ENCODE assay signal across 15 cellular contexts in the genomic region with DNA sequence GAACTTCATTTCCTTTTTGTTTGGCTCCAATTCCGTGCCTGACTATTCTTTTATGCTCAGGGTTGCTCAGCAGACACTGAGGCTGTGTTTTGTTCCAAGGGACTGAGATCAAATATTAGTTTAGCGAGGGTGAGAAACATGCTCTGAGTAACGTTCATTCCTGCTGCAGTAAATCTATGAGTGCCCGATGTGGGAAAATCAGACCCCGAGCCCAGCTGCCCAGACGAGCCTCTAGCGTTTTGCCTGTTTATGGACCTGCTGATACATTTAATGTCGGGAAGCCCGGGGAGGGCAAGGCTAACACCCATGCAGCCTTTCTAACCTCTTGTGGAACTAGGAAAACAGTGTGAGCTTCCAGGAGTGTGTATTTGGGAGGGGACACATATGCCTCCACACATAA.
DNase-seq lines count a peak whose midpoint lies in the region; ATAC-seq and TF ChIP-seq lines count a peak whose summit lies in the region.
"Had no signal": no experiment of that assay in that cellular context is flagged by ENCODE, and none has a peak within 500 bp of the region (broad histone marks: within the 10 kb centered on the region; RNA-seq: fewer than 3 reads in every experiment).

No MANE protein-coding gene starts in this region.

- no peaks in the 10 kb centered on the region for H3K27me3 ChIP-seq in right atrium auricular region
- H3K27me3 ChIP-seq: Peyer's patch had no signal

- no peaks in the 10 kb centered on the region for H3K9me3 ChIP-seq in ES-I3 (ENCODE audit: control insufficient read depth, insufficient read depth, low read length)
- no peaks in the 10 kb centered on the region for H3K9me3 ChIP-seq in right atrium auricular region
- H3K9me3 ChIP-seq: Peyer's patch had no signal

- CTCF ChIA-PET in WTC11 (lab: Charles Lee), result interaction anchor here (0.9 to 2.2 kb wide), 10 partner anchors 8 to 1116 kb away, joined by 3 to 10 read pairs (median 4); a partner anchor contains a TSS

- intact Hi-C loops in sciatic nerve (cut with DNase I), result no loop called here

- no peaks in the 10 kb centered on the region for H3K36me3 Mint-ChIP-seq in WTC11
- no peaks in the 10 kb centered on the region for H3K36me3 Mint-ChIP-seq in osteocyte (ENCODE audit: unreplicated experiment)
- H3K36me3 Mint-ChIP-seq: activated naive CD4-positive, alpha-beta T cell treated with anti-CD3 and anti-CD28 coated beads, Interleukin-2, amount 10 ng/mL, durations not matched to agents 7 days and 5 days had no signal

- peak overlapping the region; percentile 31 for H3K4me3 Mint-ChIP-seq in WTC11
- H3K4me3 Mint-ChIP-seq in osteocyte (ENCODE audit: unreplicated experiment), result no peak overlapping the region
- H3K4me3 Mint-ChIP-seq: activated CD4-positive, alpha-beta T cell treated with anti-CD3 and anti-CD28 coated beads, Interleukin-2, amount 10 ng/mL, durations not matched to agents 7 days and 5 days; activated naive CD4-positive, alpha-beta T cell treated with anti-CD3 and anti-CD28 coated beads, Interleukin-2, amount 10 ng/mL, durations not matched to agents 7 days and 5 days; T-helper 1 cell treated with Interleukin-12 subunit alpha and Interleukin-12 subunit beta and Interleukin-4 antibody, amounts not matched to agents 30 μg/mL and 1 μg/mL, for 36 hours had no signal

- peak overlapping the region; percentile 45 to 65 for H3K27ac ChIP-seq in right atrium auricular region
- H3K27ac ChIP-seq: KMS-11 had no signal

- H3K27ac Mint-ChIP-seq in WTC11 (no peak overlapping the region), osteocyte (ENCODE audit: unreplicated experiment) (no peak overlapping the region)
- H3K27ac Mint-ChIP-seq: activated CD4-positive, alpha-beta T cell treated with anti-CD3 and anti-CD28 coated beads, Interleukin-2, amount 10 ng/mL, durations not matched to agents 7 days and 5 days; activated naive CD4-positive, alpha-beta T cell treated with anti-CD3 and anti-CD28 coated beads, Interleukin-2, amount 10 ng/mL, durations not matched to agents 7 days and 5 days; T-helper 1 cell treated with Interleukin-12 subunit alpha and Interleukin-12 subunit beta and Interleukin-4 antibody, amounts not matched to agents 30 μg/mL and 1 μg/mL, for 36 hours had no signal

- POLR2A ChIA-PET in WTC11 (lab: Charles Lee), result no interaction called here

- peaks cover 11% of the 10 kb centered on the region for H3K4me1 Mint-ChIP-seq in WTC11
- H3K4me1 Mint-ChIP-seq in osteocyte (ENCODE audit: unreplicated experiment), result peaks cover 16% of the 10 kb centered on the region
- H3K4me1 Mint-ChIP-seq: activated naive CD4-positive, alpha-beta T cell treated with anti-CD3 and anti-CD28 coated beads, Interleukin-2, amount 10 ng/mL, durations not matched to agents 7 days and 5 days had no signal

- H3K36me3 ChIP-seq in ES-I3 (ENCODE audit: insufficient read depth, low read length) (no peaks in the 10 kb centered on the region), right atrium auricular region (no peaks in the 10 kb centered on the region)
- H3K36me3 ChIP-seq: Peyer's patch had no signal

- H3K9ac ChIP-seq in ES-I3 (ENCODE audit: low read depth, low read length), result peak overlapping the region; percentile 42; the same call in 1 of the 2 replicates
- H3K9ac ChIP-seq: KMS-11 had no signal

- H3K4me1 ChIP-seq in ES-I3 (ENCODE audit: insufficient read depth, low read length) (no peaks in the 10 kb centered on the region), right atrium auricular region (peaks cover 0 to 21% of the 10 kb centered on the region in 2 donors)
- H3K4me1 ChIP-seq: Peyer's patch had no signal

- ATAC-seq in WTC11 (no peak), sciatic nerve (peak; percentile 7), HG03196 (IDR thresholded peaks at IDR 0.05; ENCODE audit: unreplicated experiment) (no peak)

- H3K9me3 Mint-ChIP-seq in WTC11, result no peaks in the 10 kb centered on the region
- no peaks in the 10 kb centered on the region for H3K9me3 Mint-ChIP-seq in osteocyte (ENCODE audit: unreplicated experiment)
- H3K9me3 Mint-ChIP-seq: activated CD4-positive, alpha-beta T cell treated with anti-CD3 and anti-CD28 coated beads, Interleukin-2, amount 10 ng/mL, durations not matched to agents 7 days and 5 days; activated naive CD4-positive, alpha-beta T cell treated with anti-CD3 and anti-CD28 coated beads, Interleukin-2, amount 10 ng/mL, durations not matched to agents 7 days and 5 days; T-helper 1 cell treated with Interleukin-12 subunit alpha and Interleukin-12 subunit beta and Interleukin-4 antibody, amounts not matched to agents 30 μg/mL and 1 μg/mL, for 36 hours had no signal

- H3K4me3 ChIP-seq in right atrium auricular region, result peak overlapping the region in 1 of 2 donors; percentile 36

- DNase-seq in WTC11 (ENCODE audit: low spot score) (no peak), right atrium auricular region (ENCODE audit: low spot score) (no peak), sciatic nerve (ENCODE audit: low spot score) (no peak), SHP77 (lab: John Stamatoyannopoulos, UW) (no peak), SW480 (ENCODE audit: low spot score) (no peak), osteocyte (ENCODE audit: extremely low spot score, unreplicated experiment) (no peak)
- DNase-seq: activated CD4-positive, alpha-beta T cell treated with anti-CD3 and anti-CD28 coated beads, Interleukin-2, amount 10 ng/mL, durations not matched to agents 7 days and 5 days; activated naive CD4-positive, alpha-beta T cell treated with anti-CD3 and anti-CD28 coated beads, Interleukin-2, amount 10 ng/mL, durations not matched to agents 7 days and 5 days; NCI-H1436 treated with DMSO at 0.1 percent for 48 hours; NCI-H524 had no signal

- H3K27me3 Mint-ChIP-seq in WTC11 (ENCODE audit: low read depth), result peaks cover 4% of the 10 kb centered on the region; the same call in 1 of the 2 replicates
- no peaks in the 10 kb centered on the region for H3K27me3 Mint-ChIP-seq in osteocyte (ENCODE audit: unreplicated experiment)

- no peak for TF ChIP-seq CTCF in WTC11 (IDR thresholded peaks at IDR 0.05)
- TF ChIP-seq CTCF in right atrium auricular region (IDR thresholded peaks at IDR 0.05), result no peak
- no peak for TF ChIP-seq CTCF in osteocyte (IDR thresholded peaks at IDR 0.05)

TF ChIP-seq in WTC11, 78 proteins besides CTCF, POLR2A, EP300 and RAD21:
- TF ChIP-seq, protein P1, sequence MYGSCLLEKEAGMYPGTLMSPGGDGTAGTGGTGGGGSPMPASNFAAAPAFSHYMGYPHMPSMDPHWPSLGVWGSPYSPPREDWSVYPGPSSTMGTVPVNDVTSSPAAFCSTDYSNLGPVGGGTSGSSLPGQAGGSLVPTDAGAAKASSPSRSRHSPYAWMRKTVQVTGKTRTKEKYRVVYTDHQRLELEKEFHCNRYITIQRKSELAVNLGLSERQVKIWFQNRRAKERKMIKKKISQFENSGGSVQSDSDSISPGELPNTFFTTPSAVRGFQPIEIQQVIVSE (CRISPR knock-in tag; IDR thresholded peaks at IDR 0.05; ENCODE audit: borderline replicate concordance), result no peak
- TF ChIP-seq, protein P2, sequence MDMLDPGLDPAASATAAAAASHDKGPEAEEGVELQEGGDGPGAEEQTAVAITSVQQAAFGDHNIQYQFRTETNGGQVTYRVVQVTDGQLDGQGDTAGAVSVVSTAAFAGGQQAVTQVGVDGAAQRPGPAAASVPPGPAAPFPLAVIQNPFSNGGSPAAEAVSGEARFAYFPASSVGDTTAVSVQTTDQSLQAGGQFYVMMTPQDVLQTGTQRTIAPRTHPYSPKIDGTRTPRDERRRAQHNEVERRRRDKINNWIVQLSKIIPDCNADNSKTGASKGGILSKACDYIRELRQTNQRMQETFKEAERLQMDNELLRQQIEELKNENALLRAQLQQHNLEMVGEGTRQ (CRISPR knock-in tag; IDR thresholded peaks at IDR 0.05), result no peak
- TF ChIP-seq, protein P3, sequence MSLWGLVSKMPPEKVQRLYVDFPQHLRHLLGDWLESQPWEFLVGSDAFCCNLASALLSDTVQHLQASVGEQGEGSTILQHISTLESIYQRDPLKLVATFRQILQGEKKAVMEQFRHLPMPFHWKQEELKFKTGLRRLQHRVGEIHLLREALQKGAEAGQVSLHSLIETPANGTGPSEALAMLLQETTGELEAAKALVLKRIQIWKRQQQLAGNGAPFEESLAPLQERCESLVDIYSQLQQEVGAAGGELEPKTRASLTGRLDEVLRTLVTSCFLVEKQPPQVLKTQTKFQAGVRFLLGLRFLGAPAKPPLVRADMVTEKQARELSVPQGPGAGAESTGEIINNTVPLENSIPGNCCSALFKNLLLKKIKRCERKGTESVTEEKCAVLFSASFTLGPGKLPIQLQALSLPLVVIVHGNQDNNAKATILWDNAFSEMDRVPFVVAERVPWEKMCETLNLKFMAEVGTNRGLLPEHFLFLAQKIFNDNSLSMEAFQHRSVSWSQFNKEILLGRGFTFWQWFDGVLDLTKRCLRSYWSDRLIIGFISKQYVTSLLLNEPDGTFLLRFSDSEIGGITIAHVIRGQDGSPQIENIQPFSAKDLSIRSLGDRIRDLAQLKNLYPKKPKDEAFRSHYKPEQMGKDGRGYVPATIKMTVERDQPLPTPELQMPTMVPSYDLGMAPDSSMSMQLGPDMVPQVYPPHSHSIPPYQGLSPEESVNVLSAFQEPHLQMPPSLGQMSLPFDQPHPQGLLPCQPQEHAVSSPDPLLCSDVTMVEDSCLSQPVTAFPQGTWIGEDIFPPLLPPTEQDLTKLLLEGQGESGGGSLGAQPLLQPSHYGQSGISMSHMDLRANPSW (CRISPR knock-in tag; conservative IDR thresholded peaks at IDR 0.05; ENCODE audit: low read depth), result no peak
- no peak for TF ChIP-seq RELA (CRISPR knock-in tag; IDR thresholded peaks at IDR 0.05; ENCODE audit: borderline replicate concordance)
- TF ChIP-seq, protein P4, sequence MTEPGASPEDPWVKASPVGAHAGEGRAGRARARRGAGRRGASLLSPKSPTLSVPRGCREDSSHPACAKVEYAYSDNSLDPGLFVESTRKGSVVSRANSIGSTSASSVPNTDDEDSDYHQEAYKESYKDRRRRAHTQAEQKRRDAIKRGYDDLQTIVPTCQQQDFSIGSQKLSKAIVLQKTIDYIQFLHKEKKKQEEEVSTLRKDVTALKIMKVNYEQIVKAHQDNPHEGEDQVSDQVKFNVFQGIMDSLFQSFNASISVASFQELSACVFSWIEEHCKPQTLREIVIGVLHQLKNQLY (CRISPR knock-in tag; IDR thresholded peaks at IDR 0.05), result no peak
- TF ChIP-seq NR3C1 (CRISPR knock-in tag; conservative IDR thresholded peaks at IDR 0.05; ENCODE audit: low read depth), result no peak
- TF ChIP-seq, protein P5, sequence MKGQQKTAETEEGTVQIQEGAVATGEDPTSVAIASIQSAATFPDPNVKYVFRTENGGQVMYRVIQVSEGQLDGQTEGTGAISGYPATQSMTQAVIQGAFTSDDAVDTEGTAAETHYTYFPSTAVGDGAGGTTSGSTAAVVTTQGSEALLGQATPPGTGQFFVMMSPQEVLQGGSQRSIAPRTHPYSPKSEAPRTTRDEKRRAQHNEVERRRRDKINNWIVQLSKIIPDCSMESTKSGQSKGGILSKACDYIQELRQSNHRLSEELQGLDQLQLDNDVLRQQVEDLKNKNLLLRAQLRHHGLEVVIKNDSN (CRISPR knock-in tag; IDR thresholded peaks at IDR 0.05), result no peak
- no peak for TF ChIP-seq FOXK1 (CRISPR knock-in tag; IDR thresholded peaks at IDR 0.05)
- no peak for TF ChIP-seq HMGA2 (CRISPR knock-in tag; IDR thresholded peaks at IDR 0.05)
- no peak for TF ChIP-seq ZNF671 (CRISPR knock-in tag; IDR thresholded peaks at IDR 0.05)
TF ChIP-seq in WTC11: peak in this region for 0.
